ENCODE assay signal across 1 cellular context in the genomic region with DNA sequence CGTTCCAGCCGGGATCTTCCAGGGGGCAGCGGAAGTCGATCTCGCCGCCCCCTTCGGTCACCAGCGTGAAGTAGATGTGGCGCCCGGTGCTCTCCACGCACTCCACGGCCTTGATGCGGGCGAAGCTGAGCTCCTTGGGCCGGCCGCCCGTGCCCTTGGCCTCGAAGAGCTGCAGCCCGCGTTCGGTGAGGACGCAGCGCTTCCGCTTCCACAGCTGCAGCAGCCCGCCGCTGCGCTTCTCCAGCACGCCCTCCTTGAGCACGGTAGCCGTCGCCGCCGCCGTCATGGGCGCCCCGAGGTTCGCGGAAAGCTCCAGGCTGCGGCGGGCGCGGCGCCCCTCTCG.
TF ChIP-seq lines count a peak whose summit lies in the region.

No MANE protein-coding gene starts in this region.

TF ChIP-seq in endothelial cell of umbilical vein, 7 proteins besides CTCF, POLR2A, EP300 and RAD21 (continued from another document):
- TF ChIP-seq FOS (IDR thresholded peaks at IDR 0.05; ENCODE audit: borderline replicate concordance, insufficient read depth, low read length) (no peak), JUN (IDR thresholded peaks at IDR 0.05; ENCODE audit: borderline replicate concordance, insufficient read depth, insufficient read length, low read depth) (no peak), MYC (IDR thresholded peaks at IDR 0.05; ENCODE audit: low read depth, low read length) (no peak)
